In genomic region chr10:131149586-131149985, GRCh38 we compare ENCODE assay signal across 29 cellular contexts.
"Had no signal": no experiment of that assay in that cellular context is flagged by ENCODE, and none has a peak within 500 bp of the region (broad histone marks: within the 10 kb centered on the region; RNA-seq: fewer than 3 reads in every experiment).

No MANE protein-coding gene starts in this region.

- H3K36me3 ChIP-seq: neural progenitor cell, neutrophil, sigmoid colon, stomach, tibial artery, upper lobe of right lung had no signal

- H3K27me3 ChIP-seq: neural progenitor cell, neutrophil, testis, tibial artery had no signal

- H3K4me3 ChIP-seq: lung, neural progenitor cell, sigmoid colon, stomach, testis, tibial artery, upper lobe of right lung had no signal

- H3K4me3 Mint-ChIP-seq: mesothelial cell of epicardium; natural killer cell; nephron progenitor cell; neural progenitor cell; stimulated activated memory B cell treated with anti-CD40 and anti-IgM and Interleukin-4, amounts not matched to agents 10 μg/mL and 1 μg/mL and 100 μg/mL, for 72 hours had no signal

- H3K27me3 Mint-ChIP-seq: naive B cell; stimulated activated memory B cell treated with anti-CD40 and anti-IgM and Interleukin-4, amounts not matched to agents 10 μg/mL and 1 μg/mL and 100 μg/mL, for 72 hours had no signal

- H3K27ac ChIP-seq: neural progenitor cell, neutrophil, parathyroid adenoma, sigmoid colon, stomach, testis, tibial artery, upper lobe of right lung had no signal

- H3K27ac Mint-ChIP-seq: mesothelial cell of epicardium; naive B cell; natural killer cell; nephron progenitor cell; neural progenitor cell; progenitor cell of endocrine pancreas; stimulated activated memory B cell treated with anti-CD40 and anti-IgM and Interleukin-4, amounts not matched to agents 10 μg/mL and 1 μg/mL and 100 μg/mL, for 72 hours had no signal

- DNase-seq: hippocampal formation; kidney glomerular epithelial cell; left cardiac atrium; mesendoderm; naive B cell; natural killer cell; nephron progenitor cell; occipital lobe; right cardiac atrium; sigmoid colon; small intestine; stimulated activated CD4-positive, alpha-beta T cell treated with anti-CD3 and anti-CD28 coated beads, Interleukin-1b, Interleukin-23, amount 100 ng/mL, for 48 hours; stimulated activated CD4-positive, alpha-beta T cell treated with anti-CD3 and anti-CD28 coated beads, Interleukin-2, amount 100 ng/mL, for 48 hours; stimulated activated CD4-positive, alpha-beta T cell treated with anti-CD3 and anti-CD28 coated beads, Interleukin-4, amount 100 ng/mL, for 4 hours; stimulated activated CD8-positive, alpha-beta memory T cell treated with anti-CD3 and anti-CD28 coated beads, Interleukin-4, amount 100 ng/mL, for 48 hours; stimulated activated naive CD8-positive, alpha-beta T cell treated with anti-CD3 and anti-CD28 coated beads, Interleukin-15, Interleukin-2, amounts not matched to agents 100 U/mL and 50 U/mL, for 24 hours; stomach; testis; trophoblast cell; upper lobe of right lung had no signal

- H3K4me1 Mint-ChIP-seq: naive B cell; natural killer cell; stimulated activated memory B cell treated with anti-CD40 and anti-IgM and Interleukin-4, amounts not matched to agents 10 μg/mL and 1 μg/mL and 100 μg/mL, for 72 hours had no signal

- ATAC-seq: left cardiac atrium; left lobe of liver; right cardiac atrium; stimulated activated memory B cell treated with anti-CD40 and anti-IgM and Interleukin-4, amounts not matched to agents 10 μg/mL and 1 μg/mL and 100 μg/mL, for 72 hours; stimulated activated naive CD8-positive, alpha-beta T cell treated with anti-CD3 and anti-CD28 coated beads, Interleukin-15, Interleukin-2, amounts not matched to agents 100 U/mL and 50 U/mL, for 24 hours; upper lobe of right lung had no signal

- H3K36me3 Mint-ChIP-seq: mesothelial cell of epicardium; natural killer cell; neural progenitor cell; stimulated activated memory B cell treated with anti-CD40 and anti-IgM and Interleukin-4, amounts not matched to agents 10 μg/mL and 1 μg/mL and 100 μg/mL, for 72 hours had no signal

- H3K4me1 ChIP-seq: parathyroid adenoma, sigmoid colon, stomach, tibial artery, upper lobe of right lung had no signal

- H3K9me3 ChIP-seq: neutrophil, testis, upper lobe of right lung had no signal
